In genomic region chr5:136053336-136054121, GRCh38 we compare ENCODE assay signal across 1 cellular context.
TF ChIP-seq lines count a peak whose summit lies in the region.

No MANE protein-coding gene starts in this region.

TF ChIP-seq in HEK293, 187 proteins besides CTCF, POLR2A, EP300 and RAD21 (continued from another document):
- TF ChIP-seq ZNF398 (tag by site-specific recombination; IDR thresholded peaks at IDR 0.05) (peak; percentile 53; the same call in 1 of the 2 replicates), ZNF791 (tag by site-specific recombination; IDR thresholded peaks at IDR 0.05) (no peak), ZNF768 (tag by site-specific recombination; IDR thresholded peaks at IDR 0.05) (no peak), ZNF157 (tag by site-specific recombination; IDR thresholded peaks at IDR 0.05) (no peak), ZNF335 (tag by site-specific recombination; conservative IDR thresholded peaks at IDR 0.05) (0 out of 2 replicates have a peak, but pooled peaks have one; percentile 19), ZNF311 (tag by site-specific recombination; IDR thresholded peaks at IDR 0.05; ENCODE audit: borderline replicate concordance) (no peak), ZNF214 (tag by site-specific recombination; IDR thresholded peaks at IDR 0.05; ENCODE audit: borderline replicate concordance) (no peak), IKZF3 (tag by site-specific recombination; IDR thresholded peaks at IDR 0.05) (no peak), ZNF350 (tag by site-specific recombination; IDR thresholded peaks at IDR 0.05) (no peak), SP7 (tag by site-specific recombination; IDR thresholded peaks at IDR 0.05) (peak; percentile 80), ZNF266 (tag by site-specific recombination; IDR thresholded peaks at IDR 0.05; ENCODE audit: low read depth) (no peak), ZNF292 (tag by site-specific recombination; IDR thresholded peaks at IDR 0.05; ENCODE audit: borderline replicate concordance, low read depth) (no peak), SP3 (tag by site-specific recombination; IDR thresholded peaks at IDR 0.05) (no peak), ZNF585B (tag by site-specific recombination; IDR thresholded peaks at IDR 0.05) (no peak), PRDM1 (tag by site-specific recombination; IDR thresholded peaks at IDR 0.05) (peak; percentile 95), ZNF76 (tag by site-specific recombination; IDR thresholded peaks at IDR 0.05; ENCODE audit: borderline replicate concordance, low read depth) (no peak), ZNF404 (tag by site-specific recombination; IDR thresholded peaks at IDR 0.05) (no peak), ZNF112 (tag by site-specific recombination; IDR thresholded peaks at IDR 0.05) (no peak), ZNF174 (tag by site-specific recombination; IDR thresholded peaks at IDR 0.05) (no peak), ZNF426 (tag by site-specific recombination; IDR thresholded peaks at IDR 0.05) (no peak), ZNF169 (tag by site-specific recombination; IDR thresholded peaks at IDR 0.05) (no peak), ZNF324 (tag by site-specific recombination; IDR thresholded peaks at IDR 0.05) (0 out of 2 replicates have a peak, but pooled peaks have one; percentile 43), ZNF133 (tag by site-specific recombination; IDR thresholded peaks at IDR 0.05) (no peak), ZBTB17 (tag by site-specific recombination; IDR thresholded peaks at IDR 0.05) (no peak), ZNF521 (tag by site-specific recombination; IDR thresholded peaks at IDR 0.05) (no peak), ZNF423 (tag by site-specific recombination; IDR thresholded peaks at IDR 0.05) (no peak), FEZF1 (tag by site-specific recombination; IDR thresholded peaks at IDR 0.05) (no peak), ZBTB8A (tag by site-specific recombination; IDR thresholded peaks at IDR 0.05) (no peak), ATF2 (tag by site-specific recombination; IDR thresholded peaks at IDR 0.05; ENCODE audit: low read depth) (no peak), MYNN (tag by site-specific recombination; IDR thresholded peaks at IDR 0.05; ENCODE audit: borderline replicate concordance) (no peak), ZNF138 (tag by site-specific recombination; IDR thresholded peaks at IDR 0.05; ENCODE audit: borderline replicate concordance) (no peak), ZNF148 (tag by site-specific recombination; IDR thresholded peaks at IDR 0.05; ENCODE audit: borderline replicate concordance) (no peak), SETDB1 (IDR thresholded peaks at IDR 0.05; ENCODE audit: insufficient read length, low read length) (no peak), SP2 (tag by site-specific recombination; IDR thresholded peaks at IDR 0.05) (no peak), ZXDB (tag by site-specific recombination; IDR thresholded peaks at IDR 0.05) (0 out of 2 replicates have a peak, but pooled peaks have one; percentile 44), ZEB2 (tag by site-specific recombination; IDR thresholded peaks at IDR 0.05) (peak; percentile 84), PRDM6 (tag by site-specific recombination; IDR thresholded peaks at IDR 0.05) (no peak), ZNF239 (tag by site-specific recombination; IDR thresholded peaks at IDR 0.05) (no peak), ZFP37 (tag by site-specific recombination; IDR thresholded peaks at IDR 0.05) (no peak), BCL6B (tag by site-specific recombination; IDR thresholded peaks at IDR 0.05) (no peak), ZNF23 (tag by site-specific recombination; IDR thresholded peaks at IDR 0.05; ENCODE audit: borderline replicate concordance) (no peak), YY2 (tag by site-specific recombination; IDR thresholded peaks at IDR 0.05) (no peak), ZNF571 (tag by site-specific recombination; IDR thresholded peaks at IDR 0.05) (no peak), RBAK (tag by site-specific recombination; IDR thresholded peaks at IDR 0.05) (no peak), GLIS2 (tag by site-specific recombination; IDR thresholded peaks at IDR 0.05) (no peak), ZNF26 (tag by site-specific recombination; IDR thresholded peaks at IDR 0.05) (no peak), ZNF555 (tag by site-specific recombination; conservative IDR thresholded peaks at IDR 0.05) (no peak), ZNF248 (tag by site-specific recombination; IDR thresholded peaks at IDR 0.05) (no peak), HOXD13 (CRISPR knock-in tag; IDR thresholded peaks at IDR 0.05; ENCODE audit: borderline replicate concordance) (no peak), ZNF341 (tag by site-specific recombination; IDR thresholded peaks at IDR 0.05; ENCODE audit: low read depth) (no peak), ZNF529 (tag by site-specific recombination; IDR thresholded peaks at IDR 0.05; ENCODE audit: insufficient replicate concordance) (no peak), MZF1 (tag by site-specific recombination; IDR thresholded peaks at IDR 0.05; ENCODE audit: borderline replicate concordance) (no peak), SCRT2 (tag by site-specific recombination; IDR thresholded peaks at IDR 0.05) (no peak), ZNF221 (tag by site-specific recombination; IDR thresholded peaks at IDR 0.05; ENCODE audit: borderline replicate concordance) (no peak), ZNF155 (tag by site-specific recombination; IDR thresholded peaks at IDR 0.05) (no peak), ZNF366 (tag by site-specific recombination; conservative IDR thresholded peaks at IDR 0.05) (peak; percentile 76), ZFP69B (tag by site-specific recombination; IDR thresholded peaks at IDR 0.05) (peak; percentile 98), OVOL3 (tag by site-specific recombination; IDR thresholded peaks at IDR 0.05) (no peak), ZBTB20 (tag by site-specific recombination; IDR thresholded peaks at IDR 0.05) (no peak), ZNF747 (tag by site-specific recombination; IDR thresholded peaks at IDR 0.05) (no peak), ZNF777 (tag by site-specific recombination; IDR thresholded peaks at IDR 0.05; ENCODE audit: borderline replicate concordance) (no peak), INSM2 (tag by site-specific recombination; IDR thresholded peaks at IDR 0.05) (peak; percentile 53; the same call in 1 of the 2 replicates)
TF ChIP-seq in HEK293: peak in this region for 25.
